In the genomic region with DNA sequence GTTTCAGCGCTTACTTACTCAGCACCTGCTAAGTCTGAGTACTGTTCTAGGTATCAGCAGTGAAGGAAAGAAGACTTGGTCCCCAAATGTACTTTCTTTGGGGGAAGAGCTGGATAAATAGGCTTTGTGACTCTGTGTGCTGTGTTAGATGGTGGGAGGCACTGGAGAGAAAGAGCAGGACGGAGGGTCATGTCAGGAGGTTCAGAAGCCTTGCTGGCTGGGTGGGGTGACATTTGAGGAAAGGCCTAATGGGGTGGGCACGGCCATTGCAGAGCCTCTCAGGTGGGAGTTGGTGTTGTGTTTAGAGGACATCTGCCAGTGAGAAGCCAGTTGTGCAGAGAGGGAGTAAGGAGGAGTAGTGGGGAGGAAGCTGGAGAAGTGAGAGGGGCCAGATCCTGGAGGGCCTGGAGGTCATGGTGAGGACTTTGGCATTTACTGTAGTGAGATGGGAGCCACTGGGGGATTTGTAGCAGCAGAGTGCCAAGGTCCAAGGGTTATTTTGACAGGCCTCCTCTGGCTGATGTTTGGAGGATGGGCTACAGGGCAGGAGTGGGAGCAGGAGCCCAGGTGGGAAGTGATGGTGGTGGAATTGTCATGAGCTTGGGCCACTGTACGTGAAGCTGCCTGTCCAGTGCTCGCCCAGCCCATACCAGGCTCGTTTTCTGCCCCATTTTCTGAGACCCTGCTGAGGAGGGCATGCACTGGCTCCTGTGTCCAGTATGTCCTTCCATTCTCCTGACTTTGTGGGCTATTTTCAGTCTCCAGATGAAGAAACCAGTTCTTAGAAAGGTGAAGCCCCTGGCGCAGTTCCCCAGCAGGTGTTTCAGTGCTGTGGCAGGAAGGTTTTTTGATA, we compare ENCODE assay signal across 9 cellular contexts. TPM values are rescaled to one million over a fixed set of nuclear protein-coding genes. Genes with fewer than 3 reads are reported as not detected.
DNase-seq lines count a peak whose midpoint lies in the region; ATAC-seq, FAIRE-seq and TF ChIP-seq lines count a peak whose summit lies in the region.
"Had no signal": no experiment of that assay in that cellular context is flagged by ENCODE, and none has a peak within 500 bp of the region (broad histone marks: within the 10 kb centered on the region; RNA-seq: fewer than 3 reads in every experiment).

No MANE protein-coding gene starts in this region.

- no peak overlapping the region for H4K91ac ChIP-seq in H1 (replicated peaks; ENCODE audit: insufficient read length, low read length)

- no peaks in the 10 kb centered on the region for H3K27me3 ChIP-seq in BLaER1
- H3K27me3 ChIP-seq in H1 (replicated peaks in 1 of 4; ENCODE audit: control insufficient read depth in 3 of 4, extremely low read depth in 1 of 4, insufficient read depth in 3 of 4, low read length in 3 of 4), result no peaks in the 10 kb centered on the region
- H3K27me3 ChIP-seq in ovary, result no peaks in the 10 kb centered on the region

- TF ChIP-seq EP300 in H1 (IDR thresholded peaks at IDR 0.05; ENCODE audit: borderline replicate concordance in 1 of 2, low read depth in 2 of 2, low read length in 2 of 2) (no peak), ovary (IDR thresholded peaks at IDR 0.05) (no peak)

- peaks cover 10% of the 10 kb centered on the region for H3K23me2 ChIP-seq in H1 (ENCODE audit: low read depth, low read length)

- H3K9me3 ChIP-seq in BLaER1 (no peaks in the 10 kb centered on the region), H1 (ENCODE audit: insufficient read depth in 2 of 2, low read depth in 1 of 2, low read length in 1 of 2) (no peaks in the 10 kb centered on the region), ovary (no peaks in the 10 kb centered on the region)

- peaks cover 67% of the 10 kb centered on the region for H3K4me1 ChIP-seq in BLaER1
- peaks cover 2 to 13% (median 5%) of the 10 kb centered on the region in 4 experiments; a peak in 6 of 7 replicates for H3K4me1 ChIP-seq in H1 (replicated peaks in 1 of 4; ENCODE audit: control insufficient read depth in 3 of 4, insufficient read depth in 4 of 4, low read length in 3 of 4)
- H3K4me1 ChIP-seq in ovary (ENCODE audit: insufficient read depth), result peaks cover 26% of the 10 kb centered on the region

- peak overlapping the region; percentile 60; the same call in 1 of the 2 replicates for H4K8ac ChIP-seq in H1 (ENCODE audit: extremely low read depth, insufficient read depth, low read length)

- H2AFZ ChIP-seq in H1 (ENCODE audit: low read length), result no peak overlapping the region

- H3K4me2 ChIP-seq in BLaER1, result peak overlapping the region; percentile 90
- no peak overlapping the region for H3K4me2 ChIP-seq in H1 (ENCODE audit: insufficient read depth in 1 of 2, low read depth in 2 of 2, low read length in 2 of 2)

- 0 out of 2 replicates have a peak overlapping the region, but pooled peaks have one; percentile 13 for H3K27ac ChIP-seq in BLaER1
- no peak overlapping the region for H3K27ac ChIP-seq in H1 (ENCODE audit: low read depth, low read length)
- peak overlapping the region; percentile 80 to 97 for H3K27ac ChIP-seq in ovary

- H3K9ac ChIP-seq in BLaER1 (peak overlapping the region; percentile 13; the same call in 1 of the 2 replicates), H1 (replicated peaks in 1 of 4; ENCODE audit: extremely low read depth in 1 of 4, low read depth in 3 of 4, low read length in 3 of 4) (no peak overlapping the region)

- peaks cover 22 to 53% of the 10 kb centered on the region in 2 experiments for H3K79me2 ChIP-seq in H1 (ENCODE audit: control insufficient read depth in 1 of 2, insufficient read depth in 2 of 2, low read length in 2 of 2)

- TF ChIP-seq CTCF in H1 (IDR thresholded peaks at IDR 0.05; ENCODE audit: control extremely low read depth in 1 of 3, insufficient read depth in 1 of 3, low read depth in 1 of 3, low read length in 3 of 3) (no peak), ovary (IDR thresholded peaks at IDR 0.05) (no peak)

- H3K4ac ChIP-seq in H1 (replicated peaks; ENCODE audit: insufficient read length, low read depth, low read length), result no peak overlapping the region

- peaks cover 61% of the 10 kb centered on the region for H4K20me1 ChIP-seq in BLaER1
- H4K20me1 ChIP-seq in H1 (replicated peaks in 1 of 2; ENCODE audit: control insufficient read depth in 1 of 2, insufficient read depth in 2 of 2, low read length in 2 of 2), result peaks cover 4 to 36% of the 10 kb centered on the region in 2 experiments

- intact Hi-C loops in ovary (cut with DNase I), result loop anchor here in 2 of 4 donors (5.0 to 10.0 kb wide), 2 partner anchors 64 to 777 kb away; a partner anchor contains a TSS

- DNase-seq in LoVo (ENCODE audit: low spot score), result peak; percentile 22
- peak in 1 of 2 experiments; percentile 19 for DNase-seq in H1 (ENCODE audit: low read depth in 1 of 2, low spot score in 2 of 2)
- peak in 1 of 5 donors; percentile 29 for DNase-seq in ovary
- DNase-seq in NCI-H128 (lab: John Stamatoyannopoulos, UW; ENCODE audit: unreplicated experiment), result no peak
- no peak for DNase-seq in NCI-H1105 treated with DMSO at 0.1 percent for 48 hours (lab: John Stamatoyannopoulos, UW)

- no peak overlapping the region for H4K5ac ChIP-seq in H1 (ENCODE audit: insufficient read length, low read depth, low read length)

- peaks cover 36% of the 10 kb centered on the region for H3K36me3 ChIP-seq in BLaER1
- H3K36me3 ChIP-seq in H1 (ENCODE audit: control insufficient read depth in 2 of 4, insufficient read depth in 4 of 4, low read length in 3 of 4), result peaks cover 0 to 3% (median 1%) of the 10 kb centered on the region in 4 experiments; a peak in 1 of 8 replicates
- no peaks in the 10 kb centered on the region for H3K36me3 ChIP-seq in ovary

- CTCF ChIA-PET in H1 (lab: Charles Lee; ENCODE audit: partially characterized antibody), result interaction anchor here (0.7 to 3.5 kb wide), 4 partner anchors 16 to 176 kb away, joined by 3 to 13 read pairs (median 4); no protein-coding TSS in a partner anchor

- peaks cover 36% of the 10 kb centered on the region for H3K79me1 ChIP-seq in H1 (ENCODE audit: low read depth, low read length)

- POLR2A ChIA-PET in H1 (lab: Charles Lee; ENCODE audit: partially characterized antibody), result interaction anchor here (0.9 to 6.5 kb wide), 11 partner anchors 8 to 64 kb away, joined by 3 to 34 read pairs (median 3); no protein-coding TSS in a partner anchor

- no peak overlapping the region for H2BK5ac ChIP-seq in H1 (ENCODE audit: low read depth, low read length)

- ATAC-seq in HG02938 (IDR thresholded peaks at IDR 0.05; ENCODE audit: unreplicated experiment), result no peak
- no peak for ATAC-seq in GM18861 (IDR thresholded peaks at IDR 0.05; ENCODE audit: unreplicated experiment)
- ATAC-seq: stimulated activated effector memory CD8-positive, alpha-beta T cell treated with anti-CD3 and anti-CD28 coated beads, Interleukin-12 subunit alpha, Interleukin-12 subunit beta, amount 100 ng/mL, for 72 hours had no signal

- H3K4me3 ChIP-seq in BLaER1, result no peak overlapping the region
- H3K4me3 ChIP-seq in H1 (ENCODE audit: extremely low read depth in 1 of 4, insufficient read depth in 2 of 4, low read depth in 3 of 4, low read length in 4 of 4), result no peak overlapping the region
- no peak overlapping the region for H3K4me3 ChIP-seq in ovary

- H2BK15ac ChIP-seq in H1 (ENCODE audit: low read length), result no peak overlapping the region

- H2AK5ac ChIP-seq in H1 (ENCODE audit: low read depth, low read length), result no peak overlapping the region

- no peak overlapping the region for H2BK120ac ChIP-seq in H1 (replicated peaks; ENCODE audit: low read depth, low read length)

- no peak for TF ChIP-seq RAD21 in H1 (IDR thresholded peaks at IDR 0.05 in 1 of 2, conservative IDR thresholded peaks at IDR 0.05 in 1 of 2; ENCODE audit: low read depth in 2 of 2, low read length in 2 of 2)

- H3K18ac ChIP-seq in H1 (ENCODE audit: extremely low read depth, low read length), result no peak overlapping the region

- TF ChIP-seq POLR2A in H1 (IDR thresholded peaks at IDR 0.05; ENCODE audit: control extremely low read depth in 1 of 2, low read depth in 2 of 2, low read length in 2 of 2) (no peak), ovary (IDR thresholded peaks at IDR 0.05) (no peak)

- no peak overlapping the region for H2BK20ac ChIP-seq in H1 (ENCODE audit: low read length)

- WGBS in H1 (ENCODE audit: extremely low coverage in 1 of 2, insufficient coverage in 1 of 2, insufficient read length in 1 of 2, insufficient replicate concordance in 2 of 2, low coverage in 1 of 2, low lambda C conversion rate in 2 of 2, missing lambda C conversion rate in 1 of 2), 2 experiments, result 92% methylated on average over 7 of the region's 7 CpGs; no CpG with 5 or more reads in 1 of the 2 experiments
- WGBS in ovary, 3 donors, result 70 to 76% (median 75%) methylated on average over 7 of the region's 7 CpGs

- no peak overlapping the region for H3K23ac ChIP-seq in H1 (ENCODE audit: insufficient read length)

- no peak for FAIRE-seq in H1 (lab: Jason Lieb, UNC)

- H3K56ac ChIP-seq in H1 (replicated peaks; ENCODE audit: insufficient read length, low read depth, low read length), result no peak overlapping the region

- H3K14ac ChIP-seq in H1 (ENCODE audit: insufficient read length), result no peak overlapping the region

- H2BK12ac ChIP-seq in H1 (ENCODE audit: low read depth, low read length), result no peak overlapping the region

TF ChIP-seq in H1, 55 proteins besides CTCF, POLR2A, EP300 and RAD21 (continues in another document):
- no peak for TF ChIP-seq MAFK (IDR thresholded peaks at IDR 0.05; ENCODE audit: low read depth, low read length)

RNA-seq across cellular contexts. Expression of a gene that starts 0.9 kb away (rescaled TPM):
- total RNA-seq in H1 (2021; fragmentation: NEBNext Ultra II Directional; extraction: Animal tissue kit (Norgen Biotek cat#: 25700)), result 3.6 and 4.2 TPM in 2 replicates
- polyA plus RNA-seq in H1 (2011; rRNA removed) (5.9 and 6.7 TPM in 2 replicates), ovary (1 to 10 TPM in 1 of 2 donors, under 1 TPM in 1; 0.92 to 3.4 TPM)
- polyA plus RNA-seq in H1 (2011; cell fraction: cytosol; rRNA removed), result 7.0 TPM
- 5.8 TPM for polyA plus RNA-seq in H1 (2011; cell fraction: nucleus; rRNA removed)
- 3.0 to 6.0 TPM (median 5.0 TPM) in 4 replicates for polyA plus RNA-seq in H1 (2012, experiment 1 of 2)
- polyA plus RNA-seq in H1 (2012, experiment 2 of 2), result 3.0 TPM
- polyA plus RNA-seq in H1 (2013, experiment 1 of 2), result 3.0 TPM
- polyA plus RNA-seq in H1 (2013, experiment 2 of 2), result 2.9 TPM
- polyA minus RNA-seq in H1 (2011; rRNA and poly(A)+ RNA removed), result 1.4 and 1.5 TPM in 2 replicates
- 2.7 TPM for polyA minus RNA-seq in H1 (2011; cell fraction: cytosol; rRNA and poly(A)+ RNA removed)
- polyA minus RNA-seq in H1 (2011; cell fraction: nucleus; rRNA and poly(A)+ RNA removed), result 1.1 TPM
- total RNA-seq in ovary, result 10 to 100 TPM in 1 of 7 donors, 1 to 10 TPM in 6; 2.7 to 34.7 (median 4.0) TPM
